ENCODE assay signal across 7 cellular contexts in the genomic region with DNA sequence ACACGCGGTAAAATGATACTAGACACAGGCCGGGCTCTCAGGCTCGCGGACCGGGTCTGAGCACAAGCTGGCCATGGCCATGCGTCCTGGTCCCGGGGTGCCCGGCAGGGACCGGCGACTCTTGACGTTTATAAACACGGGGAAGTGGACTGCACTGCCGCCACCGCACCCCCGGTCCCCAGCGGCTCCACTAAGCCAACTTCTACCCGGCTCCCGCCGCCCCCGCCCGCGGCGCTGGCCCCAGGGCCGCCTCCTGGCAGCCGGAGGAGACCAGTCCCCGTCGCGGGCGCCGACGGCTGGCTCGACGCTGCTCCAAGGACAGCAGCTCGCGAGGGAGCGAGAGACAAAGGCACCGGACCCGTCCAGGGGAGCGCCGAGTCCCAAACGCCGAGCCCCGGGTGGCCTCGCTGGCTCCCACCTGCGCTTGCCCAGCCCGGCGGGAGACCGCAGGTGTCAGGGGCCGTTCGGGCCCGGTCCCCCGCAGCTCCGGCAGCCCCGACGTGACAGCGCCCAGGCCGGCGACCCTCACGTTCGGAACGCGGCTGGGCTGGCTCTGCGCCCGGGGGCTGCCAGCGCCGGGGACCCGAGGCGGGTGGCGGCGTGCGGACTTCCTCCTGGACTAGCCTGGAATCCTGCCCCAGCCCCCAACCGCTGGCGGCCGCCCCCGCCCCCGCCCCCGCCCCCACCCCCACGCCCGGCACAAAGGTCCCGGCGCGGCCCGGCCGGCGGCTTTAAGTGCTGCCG. TPM values are rescaled to one million over a fixed set of nuclear protein-coding genes. Genes with fewer than 3 reads are reported as not detected.
DNase-seq lines count a peak whose midpoint lies in the region; ATAC-seq and TF ChIP-seq lines count a peak whose summit lies in the region.

No MANE protein-coding gene starts in this region.

- DNase-seq in adrenal gland: peak; percentile 62 to 77 (median 67)
- peak; percentile 24 for DNase-seq in hepatic stellate cell (ENCODE audit: low spot score)
- peak; percentile 88 for DNase-seq in retina
- no peak for DNase-seq in NCI-H2196 treated with DMSO at 0.1 percent for 48 hours (lab: John Stamatoyannopoulos, UW; ENCODE audit: unreplicated experiment)

- peak; percentile 5 for ATAC-seq in GM18519 (IDR thresholded peaks at IDR 0.05; ENCODE audit: low FRiP score, unreplicated experiment)
- ATAC-seq in HG02840 (IDR thresholded peaks at IDR 0.05; ENCODE audit: low FRiP score, unreplicated experiment): peak; percentile 12

- H3K4me3 ChIP-seq in adrenal gland: peak overlapping the region; percentile 42 to 98 (median 94)

- intact Hi-C loops in adrenal gland (cut with DNase I): no loop called here

- TF ChIP-seq CTCF in adrenal gland (IDR thresholded peaks at IDR 0.05): no peak

- no peaks in the 10 kb centered on the region for H3K27me3 ChIP-seq in adrenal gland

- TF ChIP-seq POLR2A in adrenal gland (IDR thresholded peaks at IDR 0.05): peak in 1 of 2 donors; percentile 3

- H3K9me3 ChIP-seq in adrenal gland (replicated peaks in 1 of 3): no peaks in the 10 kb centered on the region

- H3K36me3 ChIP-seq in adrenal gland (replicated peaks in 1 of 2): no peaks in the 10 kb centered on the region

- peak overlapping the region; percentile 48 to 98 (median 93) for H3K27ac ChIP-seq in adrenal gland

- peaks cover 57 to 71% of the 10 kb centered on the region in 2 donors for H3K4me1 ChIP-seq in adrenal gland (replicated peaks in 1 of 2)

- 0% methylated on average over 6 to 87 of the region's 87 CpGs for WGBS in adrenal gland, 4 donors

TF ChIP-seq in PFSK-1, 5 proteins besides CTCF, POLR2A, EP300 and RAD21:
- TF ChIP-seq FOXP2 (optimal IDR thresholded peaks at IDR 0.05; ENCODE audit: borderline replicate concordance, extremely low read depth, extremely low read length, insufficient read depth) (peak; percentile 15), TAF1 (IDR thresholded peaks at IDR 0.05; ENCODE audit: borderline replicate concordance, insufficient read depth, low read length) (no peak), SIN3A (IDR thresholded peaks at IDR 0.05; ENCODE audit: borderline replicate concordance, insufficient read depth, low read length) (no peak)

RNA-seq across cellular contexts. Expression of a gene that starts 0.5 kb away (rescaled TPM):
- 202 TPM for polyA plus RNA-seq in PFSK-1 (2012; ENCODE audit: insufficient read length, low read depth)
- 100 to 1,000 TPM; 288 to 803 (median 331) TPM for total RNA-seq in adrenal gland
- 100 to 1,000 TPM in 2 of 3 donors, 10 to 100 TPM in 1; 93.3 to 400 (median 105) TPM for polyA plus RNA-seq in adrenal gland
